30 cellular contexts compared by ENCODE assay signal in the genomic region with DNA sequence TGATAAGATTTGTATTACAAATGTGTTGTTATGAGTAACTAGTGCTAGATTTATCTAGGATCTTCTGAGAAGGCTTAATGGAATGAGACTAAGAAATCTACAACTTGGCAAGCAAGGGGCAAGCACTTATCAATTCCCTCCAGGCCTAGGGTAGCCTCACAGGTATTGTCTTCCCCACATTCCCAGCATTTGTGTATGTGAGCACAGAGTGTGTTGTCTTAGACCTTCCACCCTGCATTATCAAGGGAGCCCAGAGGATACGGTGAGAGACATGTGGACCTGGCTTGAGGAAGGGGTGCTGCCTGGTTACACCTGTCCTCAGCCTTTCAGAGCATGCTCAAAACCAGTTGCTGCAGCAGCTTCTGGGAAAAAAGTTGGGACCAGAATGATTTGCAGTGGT.
"Had no signal": no experiment of that assay in that cellular context is flagged by ENCODE, and none has a peak within 500 bp of the region (broad histone marks: within the 10 kb centered on the region; RNA-seq: fewer than 3 reads in every experiment).

No MANE protein-coding gene starts in this region.

- DNase-seq: hippocampal formation; immature natural killer cell; kidney; left colon; left lung; lower lobe of right lung; mammary epithelial cell; mesenchymal stem cell; mucosa of descending colon; naive thymus-derived CD4-positive, alpha-beta T cell; nucleus accumbens; pancreas; posterior cingulate gyrus; retina; right cardiac atrium; stimulated activated CD4-positive, alpha-beta T cell treated with anti-CD3 and anti-CD28 coated beads, Interleukin-12 subunit alpha, Interleukin-12 subunit beta, amount 100 ng/mL, for 4 hours; stimulated activated CD4-positive, alpha-beta T cell treated with anti-CD3 and anti-CD28 coated beads, Interleukin-15, amount 100 ng/mL, for 24 hours; stimulated activated CD4-positive, alpha-beta T cell treated with anti-CD3 and anti-CD28 coated beads, Interleukin-2, amount 100 ng/mL, for 24 hours; stimulated activated CD4-positive, alpha-beta T cell treated with anti-CD3 and anti-CD28 coated beads, Interleukin-4, amount 100 ng/mL, for 1 hour; stimulated activated naive CD4-positive, alpha-beta T cell; substantia nigra; upper lobe of left lung had no signal

- H3K36me3 ChIP-seq: left lung, lower lobe of right lung, pancreas, prostate gland, tibial nerve, upper lobe of left lung, vagina had no signal

- H3K36me3 Mint-ChIP-seq: immature natural killer cell; mesothelial cell of epicardium; naive thymus-derived CD4-positive, alpha-beta T cell; natural killer cell treated with Interleukin-12 subunit alpha and Interleukin-12 subunit beta and Interleukin-15 and Interleukin-18, amount 100 ng/mL, for 72 hours; stimulated activated effector memory CD8-positive, alpha-beta T cell treated with anti-CD3 and anti-CD28 coated beads, Interleukin-12 subunit alpha, Interleukin-12 subunit beta, amount 100 ng/mL, for 72 hours had no signal

- H3K4me3 ChIP-seq: left lung, lower lobe of right lung, mucosa of descending colon, pancreas, prostate gland, skin epidermis, tibial nerve, upper lobe of left lung, vagina had no signal

- H3K9me3 Mint-ChIP-seq: mesothelial cell of epicardium; naive thymus-derived CD4-positive, alpha-beta T cell; stimulated activated effector memory CD8-positive, alpha-beta T cell treated with anti-CD3 and anti-CD28 coated beads, Interleukin-12 subunit alpha, Interleukin-12 subunit beta, amount 100 ng/mL, for 72 hours; stimulated activated naive CD8-positive, alpha-beta T cell treated with anti-CD3 and anti-CD28 coated beads, Interleukin-15, Interleukin-2, amounts not matched to agents 100 ng/mL and 50 ng/mL, for 24 hours had no signal

- H3K4me1 ChIP-seq: left lung, lower lobe of right lung, pancreas, prostate gland, tibial nerve, upper lobe of left lung, vagina had no signal

- H3K4me1 Mint-ChIP-seq: immature natural killer cell; mesothelial cell of epicardium; stimulated activated effector memory CD8-positive, alpha-beta T cell treated with anti-CD3 and anti-CD28 coated beads, Interleukin-12 subunit alpha, Interleukin-12 subunit beta, amount 100 ng/mL, for 72 hours had no signal

- H3K27ac Mint-ChIP-seq: immature natural killer cell; mesothelial cell of epicardium; naive thymus-derived CD4-positive, alpha-beta T cell; natural killer cell treated with Interleukin-12 subunit alpha and Interleukin-12 subunit beta and Interleukin-15 and Interleukin-18, amount 100 ng/mL, for 72 hours; stimulated activated effector memory CD8-positive, alpha-beta T cell treated with anti-CD3 and anti-CD28 coated beads, Interleukin-12 subunit alpha, Interleukin-12 subunit beta, amount 100 ng/mL, for 72 hours; stimulated activated naive CD8-positive, alpha-beta T cell treated with anti-CD3 and anti-CD28 coated beads, Interleukin-15, Interleukin-2, amounts not matched to agents 100 ng/mL and 50 ng/mL, for 24 hours had no signal

- H3K9me3 ChIP-seq: left lung, lower lobe of right lung, mucosa of descending colon, pancreas, prostate gland, tibial nerve, upper lobe of left lung, vagina had no signal

- H3K27me3 ChIP-seq: left lung, tibial nerve, upper lobe of left lung, vagina had no signal

- H3K27me3 Mint-ChIP-seq: natural killer cell treated with Interleukin-12 subunit alpha and Interleukin-12 subunit beta and Interleukin-15 and Interleukin-18, amount 100 ng/mL, for 72 hours had no signal

- H3K4me3 Mint-ChIP-seq: immature natural killer cell; mesothelial cell of epicardium; naive thymus-derived CD4-positive, alpha-beta T cell; natural killer cell treated with Interleukin-12 subunit alpha and Interleukin-12 subunit beta and Interleukin-15 and Interleukin-18, amount 100 ng/mL, for 72 hours; stimulated activated effector memory CD8-positive, alpha-beta T cell treated with anti-CD3 and anti-CD28 coated beads, Interleukin-12 subunit alpha, Interleukin-12 subunit beta, amount 100 ng/mL, for 72 hours; stimulated activated naive CD8-positive, alpha-beta T cell treated with anti-CD3 and anti-CD28 coated beads, Interleukin-15, Interleukin-2, amounts not matched to agents 100 ng/mL and 50 ng/mL, for 24 hours had no signal

- H3K27ac ChIP-seq: left lung, lower lobe of right lung, pancreas, prostate gland, skin epidermis, tibial nerve, upper lobe of left lung, vagina had no signal
